Comparison of ENCODE assay signal across 17 cellular contexts in genomic region chrY:16486696-16487215, GRCh38.
A peak's percentile ranks its signal among the peaks of the same experiment; 100 is the strongest.
DNase-seq lines count a peak whose midpoint lies in the region; ATAC-seq and TF ChIP-seq lines count a peak whose summit lies in the region.
"Had no signal": no experiment of that assay in that cellular context is flagged by ENCODE, and none has a peak within 500 bp of the region (broad histone marks: within the 10 kb centered on the region; RNA-seq: fewer than 3 reads in every experiment).

No MANE protein-coding gene starts in this region.

- ATAC-seq in Right ventricle myocardium superior (ENCODE audit: poor library complexity): no peak
- no peak for ATAC-seq in left ventricle myocardium superior
- ATAC-seq: HepG2 had no signal

- in situ Hi-C loops in Caki2 (cut with HindIII; ENCODE audit: low pct_unique_long_range_greater_than_20kb, low sequenced_read_pairs): no loop called here

- H3K4me2 ChIP-seq in mesendoderm (ENCODE audit: low read length): no peak overlapping the region

- no peak overlapping the region for H3K4ac ChIP-seq in mesendoderm (ENCODE audit: low read depth, low read length)

- intact Hi-C loops in Right ventricle myocardium superior (cut with DNase I): no loop called here
- intact Hi-C loops in left ventricle myocardium superior (cut with micrococcal nuclease): no loop called here

- no peak overlapping the region for H3K18ac ChIP-seq in mesendoderm (ENCODE audit: low read length)

- no peak overlapping the region for H2BK5ac ChIP-seq in mesendoderm (ENCODE audit: low read length)

- no CpG with 5 or more reads among the region's 2 CpGs for WGBS in mesendoderm (ENCODE audit: extremely low coverage, insufficient coverage, low lambda C conversion rate)

- H3K9ac ChIP-seq in mesendoderm (ENCODE audit: low read length): no peak overlapping the region

- H2AK5ac ChIP-seq in mesendoderm (ENCODE audit: low read length): no peak overlapping the region

- peak; percentile 7 for DNase-seq in Caki2 (ENCODE audit: low read depth)
- peak; percentile 86 for DNase-seq in NCI-H226
- peak; percentile 8 for DNase-seq in fibroblast of pulmonary artery (ENCODE audit: low read depth)
- peak; percentile 45 for DNase-seq in mesendoderm
- DNase-seq in NCI-H2029 treated with DMSO at 0.1 percent for 48 hours (lab: John Stamatoyannopoulos, UW): no peak
- no peak for DNase-seq in Right ventricle myocardium superior
- no peak for DNase-seq in left ventricle myocardium superior
- DNase-seq in SKM-1 treated with dmso at 0.1 percent for 144 hours (lab: John Stamatoyannopoulos, UW; ENCODE audit: unreplicated experiment): no peak
- DNase-seq: 8988T; BE2C; C1 segment of cervical spinal cord; CD4-positive, CD25-positive, alpha-beta regulatory T cell; CD8-positive, alpha-beta memory T cell; COR-L47; H9 had no signal

- H3K79me2 ChIP-seq in mesendoderm (ENCODE audit: control insufficient read depth, insufficient read depth, low read length): no peaks in the 10 kb centered on the region

- TF ChIP-seq CTCF in fibroblast of pulmonary artery (IDR thresholded peaks at IDR 0.05; ENCODE audit: low read length, missing control alignments): no peak

- no peak overlapping the region for H3K27ac ChIP-seq in mesendoderm (ENCODE audit: low read depth, low read length)
- H3K27ac ChIP-seq: HL-60 had no signal

- H3K27me3 ChIP-seq in mesendoderm (ENCODE audit: insufficient read depth, low read length, poor library complexity): no peaks in the 10 kb centered on the region
- H3K27me3 ChIP-seq: BE2C had no signal

- no peak overlapping the region for H2BK15ac ChIP-seq in mesendoderm (replicated peaks; ENCODE audit: low read depth)

- no peak overlapping the region for H3K23ac ChIP-seq in mesendoderm (ENCODE audit: low read length)

- no peak overlapping the region for H4K5ac ChIP-seq in mesendoderm (ENCODE audit: low read length)

- H2BK120ac ChIP-seq in mesendoderm (ENCODE audit: low read depth, low read length): no peak overlapping the region

- no peaks in the 10 kb centered on the region for H3K36me3 ChIP-seq in mesendoderm (ENCODE audit: control insufficient read depth, insufficient read depth, low read length)
- H3K36me3 ChIP-seq: BE2C had no signal

- H3K56ac ChIP-seq in mesendoderm (ENCODE audit: low read length): no peak overlapping the region

- H3K4me1 ChIP-seq in mesendoderm (ENCODE audit: control insufficient read depth, low read depth, low read length): no peaks in the 10 kb centered on the region
- H3K4me1 ChIP-seq: BE2C had no signal

- H3K4me3 ChIP-seq in fibroblast of pulmonary artery (replicated peaks; ENCODE audit: low read depth, low read length) (no peak overlapping the region), mesendoderm (ENCODE audit: low read length) (no peak overlapping the region)

- H4K8ac ChIP-seq in mesendoderm (ENCODE audit: low read depth, low read length): no peak overlapping the region

- H3K79me1 ChIP-seq in mesendoderm (ENCODE audit: low read length): no peaks in the 10 kb centered on the region

Comparison
In these comparisons a context has a peak if more than half of its experiments do, and no peak if none do; other contexts are left out.
1. DNase-seq: peak in Caki2 (single experiment), NCI-H226 (single experiment), fibroblast of pulmonary artery (single experiment) and mesendoderm (single experiment); none in NCI-H2029 treated with DMSO at 0.1 percent for 48 hours (single experiment), Right ventricle myocardium superior (single experiment), left ventricle myocardium superior (single experiment) and SKM-1 treated with dmso at 0.1 percent for 144 hours (single experiment).